Comparison of ENCODE assay signal across 17 cellular contexts in the genomic region with DNA sequence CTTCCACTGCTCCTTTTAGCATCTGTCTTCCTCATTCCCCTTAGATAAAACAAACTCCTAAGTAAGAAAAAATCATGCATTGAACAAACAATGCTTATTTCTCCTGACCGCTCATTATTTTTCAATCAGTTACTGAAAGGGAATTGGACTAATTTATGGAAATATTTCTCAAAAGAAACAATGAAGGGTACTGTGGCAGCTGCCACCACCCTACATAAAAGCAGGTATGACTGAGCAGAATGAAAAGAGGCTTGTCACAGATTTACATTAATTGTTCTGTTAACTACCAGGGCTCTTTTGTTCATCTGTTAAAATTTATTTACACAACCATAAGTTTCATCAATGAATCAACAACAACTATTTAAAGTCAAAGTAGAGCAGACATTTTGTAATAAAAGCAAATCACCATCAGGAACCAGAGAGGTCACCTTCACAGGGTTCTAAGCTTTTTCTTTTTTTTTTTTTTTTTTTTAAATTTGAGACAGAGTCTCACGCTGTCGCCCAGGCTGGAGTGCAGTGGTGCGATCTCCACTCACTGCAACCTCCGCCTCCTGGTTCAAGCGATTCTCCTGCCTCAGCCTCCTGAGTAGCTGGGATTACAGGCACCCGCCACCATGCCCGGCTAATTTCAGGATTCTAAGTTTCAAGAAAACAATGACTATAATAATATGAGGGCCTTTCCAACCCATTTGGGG.
DNase-seq lines count a peak whose midpoint lies in the region; ATAC-seq lines count a peak whose summit lies in the region.
"Had no signal": no experiment of that assay in that cellular context is flagged by ENCODE, and none has a peak within 500 bp of the region (broad histone marks: within the 10 kb centered on the region; RNA-seq: fewer than 3 reads in every experiment).

No MANE protein-coding gene starts in this region.

- ATAC-seq in HG03457 (IDR thresholded peaks at IDR 0.05; ENCODE audit: unreplicated experiment) (no peak), HG02588 (IDR thresholded peaks at IDR 0.05; ENCODE audit: unreplicated experiment) (no peak)

- DNase-seq in NCI-H1105 treated with DMSO at 0.1 percent for 48 hours (lab: John Stamatoyannopoulos, UW) = peak; percentile 56
- DNase-seq in NCI-H1105 (lab: John Stamatoyannopoulos, UW) = no peak
- DNase-seq in NCI-H146 (lab: John Stamatoyannopoulos, UW) = peak; percentile 88
- DNase-seq in NCI-H774 (lab: John Stamatoyannopoulos, UW) = peak; percentile 71
- peak; percentile 68 for DNase-seq in retina
- DNase-seq in stimulated activated CD4-positive, alpha-beta T cell treated with anti-CD3 and anti-CD28 coated beads, Interleukin-4, amount 100 ng/mL, for 4 hours = no peak
- DNase-seq: 8988T, GF-D8, GOT3, Karpas-422, NCI-H187, NCI-H2171, NCI-H82, OCI-M1, SHP77 had no signal

Comparison
In these comparisons a context has a peak if more than half of its experiments do, and no peak if none do; other contexts are left out.
1. DNase-seq: peak in NCI-H1105 treated with DMSO at 0.1 percent for 48 hours (single experiment), NCI-H146 (single experiment), NCI-H774 (single experiment) and retina (single experiment); none in NCI-H1105 (single experiment) and stimulated activated CD4-positive, alpha-beta T cell treated with anti-CD3 and anti-CD28 coated beads, Interleukin-4, amount 100 ng/mL, for 4 hours (0 of 2).